Comparison of ENCODE assay signal across 9 cellular contexts in genomic region chr15:65085990-65086679, GRCh38. TPM values are rescaled to one million over a fixed set of nuclear protein-coding genes. Genes with fewer than 3 reads are reported as not detected.
A peak's percentile ranks its signal among the peaks of the same experiment; 100 is the strongest.
DNase-seq lines count a peak whose midpoint lies in the region; ATAC-seq and TF ChIP-seq lines count a peak whose summit lies in the region.
"Had no signal": no experiment of that assay in that cellular context is flagged by ENCODE, and none has a peak within 500 bp of the region (broad histone marks: within the 10 kb centered on the region; RNA-seq: fewer than 3 reads in every experiment).

No MANE protein-coding gene starts in this region.

- no peak overlapping the region for H2BK12ac ChIP-seq in H9 (ENCODE audit: insufficient read length, low read depth, low read length)

- no peaks in the 10 kb centered on the region for H4K20me1 ChIP-seq in H9 (ENCODE audit: control insufficient read depth, insufficient read depth, insufficient read length)

- no peak overlapping the region for H3K27ac ChIP-seq in H9 (ENCODE audit: insufficient read length, low read depth, low read length)

- no peak overlapping the region for H3K27ac Mint-ChIP-seq in H9
- H3K27ac Mint-ChIP-seq: IgD-negative memory B cell had no signal

- H3K36me3 ChIP-seq in mucosa of descending colon (ENCODE audit: low read depth): no peaks in the 10 kb centered on the region

- H4K91ac ChIP-seq in H9 (ENCODE audit: insufficient read length, low read depth, low read length): no peak overlapping the region

- no peaks in the 10 kb centered on the region for H3K27me3 ChIP-seq in H9 (ENCODE audit: insufficient read depth, low read length)

- no peak overlapping the region for H4K8ac ChIP-seq in H9 (replicated peaks; ENCODE audit: insufficient read length, low read depth, low read length)

- no peaks in the 10 kb centered on the region for H3K79me1 ChIP-seq in H9 (ENCODE audit: insufficient read depth, low read depth, low read length, poor library complexity, severe bottlenecking)

- no peak overlapping the region for H2BK120ac ChIP-seq in H9 (ENCODE audit: low read depth, low read length, poor library complexity, severe bottlenecking)

- H3K4me3 ChIP-seq in astrocyte of the cerebellum (ENCODE audit: low read depth, low read length) (no peak overlapping the region), mucosa of descending colon (no peak overlapping the region)

- WGBS in H9 (ENCODE audit: extremely low coverage, insufficient read length, low lambda C conversion rate): no CpG with 5 or more reads among the region's 6 CpGs

- no peak overlapping the region for H3K9ac ChIP-seq in H9 (ENCODE audit: extremely low read depth, insufficient read length, low read length)

- H3K27me3 Mint-ChIP-seq in H9 (ENCODE audit: low read depth): peaks cover 21% of the 10 kb centered on the region

- no peak overlapping the region for H3K23ac ChIP-seq in H9 (ENCODE audit: insufficient read length, low read depth, low read length)

- no peaks in the 10 kb centered on the region for H3K23me2 ChIP-seq in H9 (ENCODE audit: insufficient read length, low read depth, low read length, poor library complexity, severe bottlenecking)

- peaks cover 16% of the 10 kb centered on the region; the same call in 1 of the 2 replicates for H3K4me1 ChIP-seq in H9 (ENCODE audit: insufficient read depth, low read length)
- H3K4me1 ChIP-seq in mucosa of descending colon (ENCODE audit: low read depth): peaks cover 35% of the 10 kb centered on the region

- H3K9me3 ChIP-seq in H9 (ENCODE audit: control insufficient read depth, low read depth, low read length) (no peaks in the 10 kb centered on the region), mucosa of descending colon (no peaks in the 10 kb centered on the region)

- no peak overlapping the region for H2AK5ac ChIP-seq in H9 (ENCODE audit: insufficient read length, low read length)

- in situ Hi-C loops in astrocyte of the cerebellum (cut with HindIII; ENCODE audit: low sequenced_read_pairs): no loop called here

- peak; percentile 37 for DNase-seq in COLO668 (lab: John Stamatoyannopoulos, UW; ENCODE audit: unreplicated experiment)
- peak; percentile 82 for DNase-seq in H9
- DNase-seq in astrocyte of the cerebellum (ENCODE audit: low read depth): no peak
- DNase-seq in mucosa of descending colon: peak in 2 of 3 donors; percentile 62 to 71
- no peak for DNase-seq in COLO829 (ENCODE audit: low spot score)
- no peak for DNase-seq in MV-4-11 (lab: John Stamatoyannopoulos, UW)
- DNase-seq in NCI-H2107 (lab: John Stamatoyannopoulos, UW): no peak

- no peak overlapping the region for H2BK15ac ChIP-seq in H9 (ENCODE audit: low read depth, low read length)

- no peaks in the 10 kb centered on the region; a peak in 1 of 5 replicates for H3K9me3 Mint-ChIP-seq in H9
- H3K9me3 Mint-ChIP-seq: IgD-negative memory B cell had no signal

- H3K79me2 ChIP-seq in H9 (ENCODE audit: insufficient read depth, low read length): no peaks in the 10 kb centered on the region

- no peak overlapping the region for H2BK20ac ChIP-seq in H9 (ENCODE audit: low read depth, low read length, poor library complexity, severe bottlenecking)

- no peak overlapping the region for H3K4me3 Mint-ChIP-seq in H9
- H3K4me3 Mint-ChIP-seq: IgD-negative memory B cell had no signal

- no peak overlapping the region for H3K14ac ChIP-seq in H9 (ENCODE audit: insufficient read depth, low read length)

- intact Hi-C loops in mucosa of descending colon (cut with DNase I, micrococcal nuclease): loop anchor here in 1 of 2 donors (10.0 kb wide), 1 partner anchor 51 kb away; no protein-coding TSS in a partner anchor

- H3K4me2 ChIP-seq in H9 (ENCODE audit: insufficient read depth, insufficient read length, low read length): no peak overlapping the region

- TF ChIP-seq CTCF in H9 (conservative IDR thresholded peaks at IDR 0.05) (peak; percentile 70), astrocyte of the cerebellum (IDR thresholded peaks at IDR 0.05; ENCODE audit: low read depth, low read length, missing control alignments) (peak; percentile 63), mucosa of descending colon (IDR thresholded peaks at IDR 0.05) (peak; percentile 20)

- no peak overlapping the region for H2BK5ac ChIP-seq in H9 (ENCODE audit: insufficient read length, low read length)

- no peak overlapping the region for H3K56ac ChIP-seq in H9 (ENCODE audit: insufficient read length, low read depth, low read length)

- H2AFZ ChIP-seq in H9 (ENCODE audit: low read length): no peak overlapping the region

- no peak overlapping the region for H4K5ac ChIP-seq in H9 (ENCODE audit: insufficient read length, low read depth, low read length)

- H3K4me1 Mint-ChIP-seq in H9: peaks cover 62 to 77% of the 10 kb centered on the region in 2 experiments

- no peak overlapping the region for H3K4ac ChIP-seq in H9 (ENCODE audit: low read depth, low read length)

- no peaks in the 10 kb centered on the region for H3K36me3 Mint-ChIP-seq in H9 (ENCODE audit: insufficient read depth in 1 of 3, low read depth in 3 of 3)
- H3K36me3 Mint-ChIP-seq: IgD-negative memory B cell had no signal

- H3K18ac ChIP-seq in H9 (ENCODE audit: insufficient read length, low read depth, low read length): no peak overlapping the region

- peak; percentile 21 for ATAC-seq in mucosa of descending colon
- no peak for ATAC-seq in GM21619 (IDR thresholded peaks at IDR 0.05; ENCODE audit: unreplicated experiment)

- H3T11ph ChIP-seq in H9 (ENCODE audit: low read length): no peak overlapping the region

RNA-seq across cellular contexts. Expression of gene KBTBD13, which starts 9.6 kb away (rescaled TPM):
- total RNA-seq in H9 (2021) (not detected in 2 replicates), mucosa of descending colon (under 1 TPM in 1 of 3 donors, not detected in 2; 0.09 TPM)

RNA-seq across cellular contexts. Expression of gene RASL12, which starts 18.3 kb away (rescaled TPM):
- total RNA-seq in H9 (2021) (7.5 and 7.7 TPM in 2 replicates), mucosa of descending colon (10 to 100 TPM in 1 of 3 donors, 1 to 10 TPM in 2; 2.7 to 29.7 (median 8.4) TPM)

RNA-seq across cellular contexts. Expression of gene UBAP1L, which starts 28.9 kb away (rescaled TPM):
- total RNA-seq in H9 (2021): 2.6 and 3.0 TPM in 2 replicates
- total RNA-seq in mucosa of descending colon: 1 to 10 TPM; 2.0 to 6.9 (median 3.9) TPM

RNA-seq across cellular contexts. Expression of gene SLC51B, which starts 40.9 kb away (rescaled TPM):
- total RNA-seq in H9 (2021) (not detected in 2 replicates), mucosa of descending colon (100 to 1,000 TPM in 1 of 3 donors, 10 to 100 TPM in 2; 70.1 to 157 (median 76.2) TPM)

RNA-seq across cellular contexts. Expression of gene PDCD7, which starts 47.5 kb away (rescaled TPM):
- 35.2 and 38.1 TPM in 2 replicates for total RNA-seq in H9 (2021)
- 10 to 100 TPM; 12.0 to 32.9 (median 13.4) TPM for total RNA-seq in mucosa of descending colon

Comparison
In these comparisons a context has a peak if more than half of its experiments do, and no peak if none do; other contexts are left out.
1. DNase-seq: peak in COLO668 (single experiment), H9 (single experiment) and mucosa of descending colon (2 of 3); none in astrocyte of the cerebellum (single experiment), COLO829 (single experiment), MV-4-11 (single experiment) and NCI-H2107 (single experiment).
2. CTCF ChIP-seq: peak in every context shown above with its lines; median percentile 70 in H9; 63 in astrocyte of the cerebellum; 20 in mucosa of descending colon.